In the genomic region with DNA sequence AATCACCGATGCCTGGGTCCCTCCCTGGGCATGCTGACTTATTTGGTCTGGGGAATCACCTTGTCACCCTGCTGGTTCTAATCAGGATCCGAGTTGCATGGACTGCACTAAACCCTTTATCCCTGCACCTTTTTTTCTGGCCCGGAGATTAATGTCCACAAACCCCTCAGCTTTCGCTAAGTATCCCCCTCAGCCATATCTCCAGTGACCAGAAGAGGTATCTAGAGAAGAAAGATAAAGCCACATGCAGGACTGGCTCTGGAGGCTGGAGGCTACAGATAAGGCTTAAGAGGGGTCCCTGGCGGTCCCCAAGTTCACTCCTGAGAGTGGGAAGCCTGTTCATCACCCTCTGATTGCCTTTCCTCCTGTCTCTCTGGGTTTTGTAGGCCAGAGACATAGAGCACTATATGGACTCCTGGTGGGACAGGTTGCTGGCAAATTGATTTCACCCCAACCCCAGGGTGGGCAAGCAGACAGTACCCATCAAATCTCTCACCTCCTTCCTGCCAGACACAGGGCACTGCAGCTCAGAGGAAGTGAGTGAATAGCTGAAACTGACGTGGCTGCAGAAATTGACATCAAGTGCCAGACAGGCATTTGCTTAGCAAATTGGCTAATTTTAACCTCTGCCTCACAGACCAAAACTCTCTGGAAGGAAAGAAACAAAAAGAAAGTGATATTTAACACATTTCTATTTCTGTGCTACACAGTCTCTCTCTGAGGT, we compare ENCODE assay signal across 1 cellular context.
TF ChIP-seq lines count a peak whose summit lies in the region.

No MANE protein-coding gene starts in this region.

TF ChIP-seq in GM12878, 131 proteins besides CTCF, POLR2A, EP300 and RAD21 (continued from another document):
- TF ChIP-seq POU2F2 (IDR thresholded peaks at IDR 0.05; ENCODE audit: borderline replicate concordance, low read depth, low read length) = 0 out of 3 replicates have a peak, but pooled peaks have one; percentile 31
- peak; percentile 54 for TF ChIP-seq MTA2 (IDR thresholded peaks at IDR 0.05; ENCODE audit: low read depth)
- no peak for TF ChIP-seq WRNIP1 (IDR thresholded peaks at IDR 0.05; ENCODE audit: borderline replicate concordance, low read depth, low read length)
- TF ChIP-seq NR2F1 (conservative IDR thresholded peaks at IDR 0.05) = 0 out of 2 replicates have a peak, but pooled peaks have one; percentile 11
- TF ChIP-seq, protein P1, sequence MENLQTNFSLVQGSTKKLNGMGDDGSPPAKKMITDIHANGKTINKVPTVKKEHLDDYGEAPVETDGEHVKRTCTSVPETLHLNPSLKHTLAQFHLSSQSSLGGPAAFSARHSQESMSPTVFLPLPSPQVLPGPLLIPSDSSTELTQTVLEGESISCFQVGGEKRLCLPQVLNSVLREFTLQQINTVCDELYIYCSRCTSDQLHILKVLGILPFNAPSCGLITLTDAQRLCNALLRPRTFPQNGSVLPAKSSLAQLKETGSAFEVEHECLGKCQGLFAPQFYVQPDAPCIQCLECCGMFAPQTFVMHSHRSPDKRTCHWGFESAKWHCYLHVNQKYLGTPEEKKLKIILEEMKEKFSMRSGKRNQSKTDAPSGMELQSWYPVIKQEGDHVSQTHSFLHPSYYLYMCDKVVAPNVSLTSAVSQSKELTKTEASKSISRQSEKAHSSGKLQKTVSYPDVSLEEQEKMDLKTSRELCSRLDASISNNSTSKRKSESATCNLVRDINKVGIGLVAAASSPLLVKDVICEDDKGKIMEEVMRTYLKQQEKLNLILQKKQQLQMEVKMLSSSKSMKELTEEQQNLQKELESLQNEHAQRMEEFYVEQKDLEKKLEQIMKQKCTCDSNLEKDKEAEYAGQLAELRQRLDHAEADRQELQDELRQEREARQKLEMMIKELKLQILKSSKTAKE (IDR thresholded peaks at IDR 0.05; ENCODE audit: low read depth, poor library complexity, severe bottlenecking) = peak; percentile 93
- TF ChIP-seq, protein P2, sequence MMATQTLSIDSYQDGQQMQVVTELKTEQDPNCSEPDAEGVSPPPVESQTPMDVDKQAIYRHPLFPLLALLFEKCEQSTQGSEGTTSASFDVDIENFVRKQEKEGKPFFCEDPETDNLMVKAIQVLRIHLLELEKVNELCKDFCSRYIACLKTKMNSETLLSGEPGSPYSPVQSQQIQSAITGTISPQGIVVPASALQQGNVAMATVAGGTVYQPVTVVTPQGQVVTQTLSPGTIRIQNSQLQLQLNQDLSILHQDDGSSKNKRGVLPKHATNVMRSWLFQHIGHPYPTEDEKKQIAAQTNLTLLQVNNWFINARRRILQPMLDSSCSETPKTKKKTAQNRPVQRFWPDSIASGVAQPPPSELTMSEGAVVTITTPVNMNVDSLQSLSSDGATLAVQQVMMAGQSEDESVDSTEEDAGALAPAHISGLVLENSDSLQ (IDR thresholded peaks at IDR 0.05) = peak; percentile 47; the same call in 1 of the 2 replicates
- TF ChIP-seq, protein P3, sequence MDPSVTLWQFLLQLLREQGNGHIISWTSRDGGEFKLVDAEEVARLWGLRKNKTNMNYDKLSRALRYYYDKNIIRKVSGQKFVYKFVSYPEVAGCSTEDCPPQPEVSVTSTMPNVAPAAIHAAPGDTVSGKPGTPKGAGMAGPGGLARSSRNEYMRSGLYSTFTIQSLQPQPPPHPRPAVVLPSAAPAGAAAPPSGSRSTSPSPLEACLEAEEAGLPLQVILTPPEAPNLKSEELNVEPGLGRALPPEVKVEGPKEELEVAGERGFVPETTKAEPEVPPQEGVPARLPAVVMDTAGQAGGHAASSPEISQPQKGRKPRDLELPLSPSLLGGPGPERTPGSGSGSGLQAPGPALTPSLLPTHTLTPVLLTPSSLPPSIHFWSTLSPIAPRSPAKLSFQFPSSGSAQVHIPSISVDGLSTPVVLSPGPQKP (IDR thresholded peaks at IDR 0.05; ENCODE audit: low read depth, low read length) = no peak
- TF ChIP-seq YY1 (IDR thresholded peaks at IDR 0.05; ENCODE audit: low read depth, low read length) = no peak
- peak; percentile 18; the same call in 1 of the 2 replicates for TF ChIP-seq SPI1 (IDR thresholded peaks at IDR 0.05; ENCODE audit: borderline replicate concordance, insufficient read depth, low read depth, low read length)
- no peak for TF ChIP-seq TCF7 (IDR thresholded peaks at IDR 0.05; ENCODE audit: borderline replicate concordance)
